ENCODE assay signal across 20 cellular contexts in the genomic region with DNA sequence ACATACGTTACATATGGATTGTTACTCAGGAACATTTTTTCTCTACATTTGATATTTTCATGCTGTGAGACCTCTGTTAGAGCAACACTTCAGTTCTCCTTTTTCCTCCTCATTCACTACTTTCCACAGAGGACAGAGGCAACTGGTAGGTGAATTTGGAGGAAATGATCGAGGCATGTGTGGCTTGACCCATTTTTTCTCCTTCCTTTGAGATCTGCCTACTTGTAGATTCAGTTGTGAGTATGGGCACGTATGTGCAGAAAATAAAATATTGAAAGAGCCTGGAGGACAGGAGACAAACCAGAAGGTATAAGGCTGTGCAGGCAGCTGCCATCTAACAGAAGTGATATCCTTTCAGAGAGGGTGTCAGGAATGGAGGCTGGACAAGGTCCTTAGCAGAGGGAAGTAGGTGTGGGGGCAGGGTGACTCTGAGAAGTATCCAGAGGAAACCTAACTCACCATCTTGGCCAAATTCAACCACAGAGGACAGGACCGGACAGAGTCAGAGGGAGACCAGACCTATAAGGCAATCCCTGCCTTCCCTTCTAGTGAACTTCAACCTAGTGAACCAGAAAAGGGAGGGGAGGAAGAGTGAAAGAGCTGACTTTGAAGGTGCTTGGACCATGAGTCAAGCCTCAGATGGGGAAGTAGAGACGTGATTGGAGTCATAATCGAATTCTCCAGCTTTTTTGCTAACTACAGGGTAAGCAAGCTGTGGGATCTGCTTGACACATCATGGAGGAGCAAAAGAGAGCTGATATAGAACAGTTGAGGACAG. TPM values are rescaled to one million over a fixed set of nuclear protein-coding genes. Genes with fewer than 3 reads are reported as not detected.
DNase-seq lines count a peak whose midpoint lies in the region; ATAC-seq, FAIRE-seq and TF ChIP-seq lines count a peak whose summit lies in the region.
"Had no signal": no experiment of that assay in that cellular context is flagged by ENCODE, and none has a peak within 500 bp of the region (broad histone marks: within the 10 kb centered on the region; RNA-seq: fewer than 3 reads in every experiment).

No MANE protein-coding gene starts in this region.

- no peaks in the 10 kb centered on the region for H3F3A ChIP-seq in GM23338 (replicated peaks; ENCODE audit: low read depth)

- no peak for ATAC-seq in activated naive CD4-positive, alpha-beta T cell treated with anti-CD3 and anti-CD28 coated beads, Interleukin-2, amount 50 U/mL, for 72 hours
- ATAC-seq in K562, result no peak
- no peak for ATAC-seq in stimulated activated naive CD8-positive, alpha-beta T cell treated with anti-CD3 and anti-CD28 coated beads, Interleukin-15, amount 100 ng/mL, for 72 hours
- ATAC-seq in GM23338, result no peak

- no TSS peak for BruUV-seq in K562 (replicated peaks; lab: Mats Ljungman, UMichigan)

- H3K9me1 ChIP-seq in K562 (ENCODE audit: control insufficient read depth, insufficient read depth, low read length), result no peaks in the 10 kb centered on the region

- H3K9me3 ChIP-seq in K562 (replicated peaks; ENCODE audit: control insufficient read depth, insufficient read depth, low read depth, low read length), result peaks cover 20% of the 10 kb centered on the region; the same call in 1 of the 2 replicates
- H3K9me3 ChIP-seq: MG63, thyroid gland had no signal

- POLR2A ChIA-PET in K562 (lab: Yijun Ruan, JAX), result no interaction called here

- H2AFZ ChIP-seq in K562 (ENCODE audit: low read depth, low read length), result peak overlapping the region; percentile 15; the same call in 1 of the 2 replicates
- H2AFZ ChIP-seq in GM23338, result no peak overlapping the region

- H3K27ac ChIP-seq in K562 (ENCODE audit: extremely low read depth, low read depth, low read length), result no peak overlapping the region
- H3K27ac ChIP-seq in GM23338 (ENCODE audit: low read depth), result no peak overlapping the region
- H3K27ac ChIP-seq: HL-60, left ventricle myocardium inferior, SK-N-MC, thyroid gland had no signal

- peaks cover 17 to 51% of the 10 kb centered on the region in 2 donors for H3K36me3 Mint-ChIP-seq in activated naive CD4-positive, alpha-beta T cell treated with anti-CD3 and anti-CD28 coated beads, Interleukin-2, amount 50 U/mL, for 72 hours
- H3K36me3 Mint-ChIP-seq in T-helper 1 cell treated with Interleukin-12 subunit alpha and Interleukin-12 subunit beta and Interleukin-4 antibody, amounts not matched to agents 30 μg/mL and 1 μg/mL, for 36 hours (ENCODE audit: low read depth), result peaks cover 33% of the 10 kb centered on the region
- peaks cover 9% of the 10 kb centered on the region; the same call in 2 of the 3 replicates for H3K36me3 Mint-ChIP-seq in GM23338 (ENCODE audit: low read depth)

- no peaks in the 10 kb centered on the region for H3K27me3 Mint-ChIP-seq in T-helper 1 cell treated with Interleukin-12 subunit alpha and Interleukin-12 subunit beta and Interleukin-4 antibody, amounts not matched to agents 30 μg/mL and 1 μg/mL, for 36 hours (ENCODE audit: low read depth)
- H3K27me3 Mint-ChIP-seq in stimulated activated naive CD8-positive, alpha-beta T cell treated with anti-CD3 and anti-CD28 coated beads, Interleukin-15, amount 100 ng/mL, for 72 hours, result no peaks in the 10 kb centered on the region
- peaks cover 9% of the 10 kb centered on the region for H3K27me3 Mint-ChIP-seq in GM23338 (ENCODE audit: insufficient read depth, low read depth, poor library complexity)

- H3K9ac ChIP-seq in K562 (ENCODE audit: insufficient read depth in 1 of 2, low read depth in 2 of 2, low read length in 2 of 2), result no peak overlapping the region

- TF ChIP-seq RAD21 in K562 (CRISPR knock-in tag; conservative IDR thresholded peaks at IDR 0.05 in 1 of 2, IDR thresholded peaks at IDR 0.05 in 1 of 2), result no peak

- no peak overlapping the region for H3K4me3 ChIP-seq in K562
- H3K4me3 ChIP-seq in GM23338, result no peak overlapping the region
- H3K4me3 ChIP-seq: left ventricle myocardium inferior, MG63, SK-N-MC, thyroid gland had no signal

- in situ Hi-C loops in K562 (cut with MboI), result no loop called here

- WGBS in K562 (ENCODE audit: insufficient coverage, low coverage, missing lambda C conversion rate), result 67% methylated on average over 6 of the region's 6 CpGs

- TF ChIP-seq CTCF in K562 (IDR thresholded peaks at IDR 0.05 in 2 of 3, conservative IDR thresholded peaks at IDR 0.05 in 1 of 3; ENCODE audit: insufficient read depth in 2 of 3, low read depth in 1 of 3, low read length in 3 of 3) (no peak), GM23338 (conservative IDR thresholded peaks at IDR 0.05; ENCODE audit: low read depth in 2 of 2) (no peak)

- peak overlapping the region; percentile 18 for H3K4me3 Mint-ChIP-seq in T-helper 1 cell treated with Interleukin-12 subunit alpha and Interleukin-12 subunit beta and Interleukin-4 antibody, amounts not matched to agents 30 μg/mL and 1 μg/mL, for 36 hours
- H3K4me3 Mint-ChIP-seq in stimulated activated naive CD8-positive, alpha-beta T cell treated with anti-CD3 and anti-CD28 coated beads, Interleukin-15, amount 100 ng/mL, for 72 hours, result peak overlapping the region; percentile 25 to 47
- no peak overlapping the region for H3K4me3 Mint-ChIP-seq in GM23338

- no peak for TF ChIP-seq POLR2A in K562 (conservative IDR thresholded peaks at IDR 0.05)

- H3K9me2 ChIP-seq in GM23338 (ENCODE audit: insufficient read depth), result peaks cover 9% of the 10 kb centered on the region; the same call in 1 of the 2 replicates

- H3K36me3 ChIP-seq in K562 (ENCODE audit: control insufficient read depth, insufficient read depth, low read length) (no peaks in the 10 kb centered on the region), GM23338 (ENCODE audit: insufficient read depth) (peaks cover 4% of the 10 kb centered on the region; the same call in 1 of the 2 replicates)
- H3K36me3 ChIP-seq: left ventricle myocardium inferior, MG63, thyroid gland had no signal

- H4K20me1 ChIP-seq in K562 (replicated peaks; ENCODE audit: control insufficient read depth, insufficient read depth, low read length), result no peaks in the 10 kb centered on the region
- no peaks in the 10 kb centered on the region for H4K20me1 ChIP-seq in GM23338 (replicated peaks; ENCODE audit: insufficient read depth)

- no peak for TF ChIP-seq EP300 in K562 (IDR thresholded peaks at IDR 0.05; ENCODE audit: low read length)

- H3K4me2 ChIP-seq in K562 (ENCODE audit: insufficient read depth, low read length) (no peak overlapping the region), GM23338 (no peak overlapping the region)

- H3K27me3 ChIP-seq in K562 (ENCODE audit: control insufficient read depth in 2 of 2, insufficient read depth in 2 of 2, low read length in 2 of 2) (no peaks in the 10 kb centered on the region), GM23338 (ENCODE audit: insufficient read depth) (no peaks in the 10 kb centered on the region)
- H3K27me3 ChIP-seq: MG63, thyroid gland had no signal

- peaks cover 19 to 32% of the 10 kb centered on the region in 2 donors for H3K9me3 Mint-ChIP-seq in activated naive CD4-positive, alpha-beta T cell treated with anti-CD3 and anti-CD28 coated beads, Interleukin-2, amount 50 U/mL, for 72 hours
- H3K9me3 Mint-ChIP-seq in T-helper 1 cell treated with Interleukin-12 subunit alpha and Interleukin-12 subunit beta and Interleukin-4 antibody, amounts not matched to agents 30 μg/mL and 1 μg/mL, for 36 hours, result peaks cover 37% of the 10 kb centered on the region
- peaks cover 12 to 37% of the 10 kb centered on the region in 2 donors for H3K9me3 Mint-ChIP-seq in stimulated activated naive CD8-positive, alpha-beta T cell treated with anti-CD3 and anti-CD28 coated beads, Interleukin-15, amount 100 ng/mL, for 72 hours
- H3K9me3 Mint-ChIP-seq in GM23338, result peaks cover 25% of the 10 kb centered on the region

- H3K4me1 ChIP-seq in K562 (replicated peaks in 1 of 2; ENCODE audit: control insufficient read depth in 2 of 2, insufficient read depth in 2 of 2, low read length in 2 of 2) (peaks cover 0 to 14% of the 10 kb centered on the region in 2 experiments; a peak in 4 of 5 replicates), GM23338 (ENCODE audit: insufficient read depth) (no peaks in the 10 kb centered on the region)
- H3K4me1 ChIP-seq: left ventricle myocardium inferior, thyroid gland had no signal

- H3K4me1 Mint-ChIP-seq in T-helper 1 cell treated with Interleukin-12 subunit alpha and Interleukin-12 subunit beta and Interleukin-4 antibody, amounts not matched to agents 30 μg/mL and 1 μg/mL, for 36 hours (ENCODE audit: low read depth), result peaks cover 77% of the 10 kb centered on the region
- peaks cover 91% of the 10 kb centered on the region for H3K4me1 Mint-ChIP-seq in stimulated activated naive CD8-positive, alpha-beta T cell treated with anti-CD3 and anti-CD28 coated beads, Interleukin-15, amount 100 ng/mL, for 72 hours
- H3K4me1 Mint-ChIP-seq in GM23338, result no peaks in the 10 kb centered on the region

- FAIRE-seq in K562 (lab: Jason Lieb, UNC), result no peak
- FAIRE-seq: TTC549 had no signal

- intact Hi-C loops in K562 (cut with micrococcal nuclease), result no loop called here

- CTCF ChIA-PET in K562 (lab: Yijun Ruan, JAX; ENCODE audit: low intra/inter-chr PET ratio), result interaction anchor here (1.0 kb wide), 1 partner anchor 12 kb away, joined by 3 read pairs; no protein-coding TSS in a partner anchor

- H3K79me2 ChIP-seq in K562 (ENCODE audit: control insufficient read depth, insufficient read depth, low read length) (no peaks in the 10 kb centered on the region), GM23338 (replicated peaks; ENCODE audit: insufficient read depth) (no peaks in the 10 kb centered on the region)

- H3K27ac Mint-ChIP-seq in activated naive CD4-positive, alpha-beta T cell treated with anti-CD3 and anti-CD28 coated beads, Interleukin-2, amount 50 U/mL, for 72 hours, result peak overlapping the region; percentile 51 to 88
- H3K27ac Mint-ChIP-seq in T-helper 1 cell treated with Interleukin-12 subunit alpha and Interleukin-12 subunit beta and Interleukin-4 antibody, amounts not matched to agents 30 μg/mL and 1 μg/mL, for 36 hours, result peak overlapping the region; percentile 87
- peak overlapping the region; percentile 55 to 57 for H3K27ac Mint-ChIP-seq in stimulated activated naive CD8-positive, alpha-beta T cell treated with anti-CD3 and anti-CD28 coated beads, Interleukin-15, amount 100 ng/mL, for 72 hours
- H3K27ac Mint-ChIP-seq in GM23338, result no peak overlapping the region

- DNase-seq in activated naive CD4-positive, alpha-beta T cell treated with anti-CD3 and anti-CD28 coated beads, Interleukin-2, amount 50 U/mL, for 72 hours (ENCODE audit: low spot score in 2 of 2), result no peak
- DNase-seq in activated naive CD4-positive, alpha-beta T cell treated with anti-CD3 and anti-CD28 coated beads, Interleukin-2, amount 50 U/mL, for 16 hours, result no peak
- DNase-seq in K562 (ENCODE audit: extremely low read depth in 1 of 4, low spot score in 3 of 4) (no peak), NCI-H187 treated with DMSO at 0.1 percent for 48 hours (lab: John Stamatoyannopoulos, UW) (no peak), GM23338 (ENCODE audit: low spot score) (no peak)
- DNase-seq in stimulated activated naive CD8-positive, alpha-beta T cell treated with anti-CD3 and anti-CD28 coated beads, Interleukin-15, amount 100 ng/mL, for 72 hours, result no peak
- DNase-seq in activated effector memory CD4-positive, alpha-beta T cell treated with Interleukin-2 at 50 U/mL for 16 hours, result no peak
- DNase-seq: Caco-2; left ventricle myocardium inferior; MG63; NCI-H1694 treated with DMSO at 0.1 percent for 48 hours; NCI-H345; nucleus accumbens; retina; stimulated activated CD4-positive, alpha-beta T cell treated with anti-CD3 and anti-CD28 coated beads, Interleukin-12 subunit alpha, Interleukin-12 subunit beta, amount 100 ng/mL, for 4 hours; thyroid gland had no signal

RNA-seq across cellular contexts. Expression of gene KIF2A, which starts 19.0 kb away (rescaled TPM):
- total RNA-seq in activated naive CD4-positive, alpha-beta T cell treated with anti-CD3 and anti-CD28 coated beads, Interleukin-2, amount 50 U/mL, for 72 hours, result 100 to 1,000 TPM; 142 to 155 TPM
- 61.3 and 233 TPM in 2 replicates for total RNA-seq in K562 (2011; cell fraction: chromatin; rRNA removed; ENCODE audit: low replicate concordance)
- total RNA-seq in K562 (2011; cell fraction: nucleolus; rRNA removed), result 22.8 and 41.1 TPM in 2 replicates
- 69.0 and 96.6 TPM in 2 replicates for total RNA-seq in K562 (2011; cell fraction: nucleoplasm; rRNA removed)
- total RNA-seq in K562 (2014; rRNA removed), result 53.6 and 61.9 TPM in 2 replicates
- 97.1 and 114 TPM in 2 replicates for total RNA-seq in K562 (2014; rRNA removed; fragmentation: Illumina TruSeq; extraction: Trizol)
- total RNA-seq in K562 (2015; rRNA removed; fragmentation: Illumina TruSeq; extraction: Trizol), result 74.4 and 77.6 TPM in 2 replicates
- total RNA-seq in K562 (2021), result 84.7 and 90.6 TPM in 2 replicates
- polyA plus RNA-seq in K562 (2011; rRNA removed), result 47.9 and 83.4 TPM in 2 replicates
- polyA plus RNA-seq in K562 (2011; cell fraction: cytosol; rRNA removed), result 16.3 and 32.6 TPM in 2 replicates
- polyA plus RNA-seq in K562 (2011; cell fraction: nucleus; rRNA removed), result 22.2 and 27.0 TPM in 2 replicates
- polyA plus RNA-seq in K562 (2012), result 68.3 and 93.3 TPM in 2 replicates
- 117 and 126 TPM in 2 replicates for polyA plus RNA-seq in K562 (2014; fragmentation: Illumina TruSeq; extraction: Trizol)
- polyA plus RNA-seq in K562 (2014; fragmentation: Nextera tagmentation; extraction: Ambion mirVana), result 10 to 100 TPM; 42.6 to 48.3 TPM
- polyA plus RNA-seq in K562 (2014; rRNA removed), result 57.2 and 60.4 TPM in 2 replicates
- 210 and 230 TPM in 2 replicates for polyA minus RNA-seq in K562 (2011; rRNA and poly(A)+ RNA removed)
- polyA minus RNA-seq in K562 (2011; cell fraction: cytosol; rRNA and poly(A)+ RNA removed), result 73.6 and 84.8 TPM in 2 replicates
- 28.1 and 45.8 TPM in 2 replicates for polyA minus RNA-seq in K562 (2011; cell fraction: nucleus; rRNA and poly(A)+ RNA removed)
- total RNA-seq in GM23338 (2014; rRNA removed; shearing (Covaris generic)), result 99.1 and 120 TPM in 2 replicates
- 98.7 and 122 TPM in 2 replicates for polyA plus RNA-seq in GM23338 (2016; fragmentation: Nextera tagmentation; extraction: Ambion mirVana)
